ENCODE assay signal across 12 cellular contexts in genomic region chr14:105479438-105480164, GRCh38. TPM values are rescaled to one million over a fixed set of nuclear protein-coding genes. Genes with fewer than 3 reads are reported as not detected.
A peak's percentile ranks its signal among the peaks of the same experiment; 100 is the strongest.
DNase-seq lines count a peak whose midpoint lies in the region; ATAC-seq, FAIRE-seq and TF ChIP-seq lines count a peak whose summit lies in the region.
"Had no signal": no experiment of that assay in that cellular context is flagged by ENCODE, and none has a peak within 500 bp of the region (broad histone marks: within the 10 kb centered on the region; RNA-seq: fewer than 3 reads in every experiment).

No MANE protein-coding gene starts in this region.

- H3K36me3 ChIP-seq in HepG2 (replicated peaks in 1 of 2; ENCODE audit: control insufficient read depth in 1 of 2, insufficient read depth in 2 of 2, low read length in 2 of 2) = no peaks in the 10 kb centered on the region
- no peaks in the 10 kb centered on the region for H3K36me3 ChIP-seq in right lobe of liver
- H3K36me3 ChIP-seq in lower lobe of right lung = peaks cover 14% of the 10 kb centered on the region
- H3K36me3 ChIP-seq in OCI-LY7 (ENCODE audit: insufficient read depth, low read length) = no peaks in the 10 kb centered on the region

- CTCF ChIA-PET in HepG2 (lab: Yijun Ruan, JAX; ENCODE audit: low intra/inter-chr PET ratio, low total read pairs) (no interaction called here), OCI-LY7 (lab: Charles Lee; ENCODE audit: unreplicated experiment) (no interaction called here)

- no peak for TF ChIP-seq CTCF in HepG2 (CRISPR knock-in tag; IDR thresholded peaks at IDR 0.05)
- no peak for TF ChIP-seq CTCF in right lobe of liver (IDR thresholded peaks at IDR 0.05)
- TF ChIP-seq CTCF in lower lobe of right lung (IDR thresholded peaks at IDR 0.05) = no peak
- no peak for TF ChIP-seq CTCF in type B pancreatic cell (conservative IDR thresholded peaks at IDR 0.05)
- TF ChIP-seq CTCF in OCI-LY7 (conservative IDR thresholded peaks at IDR 0.05; ENCODE audit: low read length) = no peak

- no peak for FAIRE-seq in HepG2 (lab: Jason Lieb, UNC)
- no peak for FAIRE-seq in RCC 7860 (lab: Jason Lieb, UNC)
- FAIRE-seq: HTR-8/SVneo had no signal

- POLR2A ChIA-PET in HepG2 (lab: Yijun Ruan, JAX) (no interaction called here), OCI-LY7 (lab: Charles Lee) (no interaction called here)

- intact Hi-C loops in HepG2 (cut with micrococcal nuclease; ENCODE audit: unreplicated experiment) (loop anchor here (2.0 kb wide), 1 partner anchor 49 kb away; no protein-coding TSS in a partner anchor), right lobe of liver (cut with DNase I) (no loop called here), lower lobe of right lung (cut with DNase I) (no loop called here), OCI-LY7 (cut with micrococcal nuclease; ENCODE audit: unreplicated experiment) (loop anchor here (2.0 kb wide), 1 partner anchor 109 kb away; no protein-coding TSS in a partner anchor)

- H3K4me2 ChIP-seq in HepG2 (ENCODE audit: low read depth, low read length) (no peak overlapping the region), OCI-LY7 (ENCODE audit: low read length) (no peak overlapping the region)

- H4K20me1 ChIP-seq in HepG2 (ENCODE audit: insufficient read depth, low read length) (no peaks in the 10 kb centered on the region), OCI-LY7 (ENCODE audit: insufficient read depth, low read length) (no peaks in the 10 kb centered on the region)

- H3K9me3 ChIP-seq in HepG2 (ENCODE audit: low read length) = no peaks in the 10 kb centered on the region
- H3K9me3 ChIP-seq in right lobe of liver = no peaks in the 10 kb centered on the region
- no peaks in the 10 kb centered on the region for H3K9me3 ChIP-seq in T-helper 17 cell (ENCODE audit: control insufficient read depth, low read length, poor library complexity, severe bottlenecking)
- no peaks in the 10 kb centered on the region for H3K9me3 ChIP-seq in lower lobe of right lung
- H3K9me3 ChIP-seq in OCI-LY7 (ENCODE audit: low read length) = no peaks in the 10 kb centered on the region

- no TSS peak for BruUV-seq in HepG2 (replicated peaks; lab: Mats Ljungman, UMichigan)
- BruUV-seq in OCI-LY7 (replicated peaks; lab: Mats Ljungman, UMichigan) = no TSS peak

- DNase-seq in HepG2 (ENCODE audit: low spot score) (no peak), right lobe of liver (no peak), T-helper 17 cell (peak in 1 of 3 donors; percentile 17), lower lobe of right lung (no peak), type B pancreatic cell (ENCODE audit: extremely low spot score, unreplicated experiment) (no peak), OCI-LY7 (ENCODE audit: low spot score) (no peak), RCC 7860 (ENCODE audit: low spot score) (no peak), NCI-H82 treated with DMSO at 0.1 percent for 48 hours (lab: John Stamatoyannopoulos, UW; ENCODE audit: unreplicated experiment) (no peak)
- DNase-seq: activated CD8-positive, alpha-beta memory T cell treated with anti-CD3 and anti-CD28 coated beads, Interleukin-2, amount 50 U/mL, for 48 hours; COR-L47 had no signal

- peak overlapping the region; percentile 99 for H3K27ac Mint-ChIP-seq in T-helper 17 cell
- H3K27ac Mint-ChIP-seq in type B pancreatic cell = peak overlapping the region; percentile 77
- H3K27ac Mint-ChIP-seq: T-helper 1 cell treated with Interleukin-12 subunit alpha and Interleukin-12 subunit beta and Interleukin-4 antibody, amounts not matched to agents 30 μg/mL and 1 μg/mL, for 36 hours had no signal

- ATAC-seq in HepG2 = no peak
- no peak for ATAC-seq in right lobe of liver
- no peak for ATAC-seq in T-helper 17 cell
- no peak for ATAC-seq in lower lobe of right lung

- H3K79me2 ChIP-seq in HepG2 (ENCODE audit: insufficient read depth, low read length) (no peaks in the 10 kb centered on the region), OCI-LY7 (ENCODE audit: insufficient read depth, low read depth, low read length) (no peaks in the 10 kb centered on the region)

- H3K27me3 ChIP-seq in HepG2 (ENCODE audit: control insufficient read depth in 1 of 2, insufficient read depth in 2 of 2, low read length in 2 of 2) = peaks cover 2 to 24% of the 10 kb centered on the region in 2 experiments; a peak in 4 of 5 replicates
- no peaks in the 10 kb centered on the region for H3K27me3 ChIP-seq in right lobe of liver
- peaks cover 7% of the 10 kb centered on the region for H3K27me3 ChIP-seq in lower lobe of right lung (ENCODE audit: low read depth)

- H2AFZ ChIP-seq in HepG2 (ENCODE audit: low read length) = no peak overlapping the region
- no peak overlapping the region for H2AFZ ChIP-seq in OCI-LY7 (ENCODE audit: low read length)

- H3K4me3 ChIP-seq in HepG2 (replicated peaks in 1 of 3; ENCODE audit: insufficient read depth in 1 of 3, low read depth in 2 of 3, low read length in 3 of 3) (no peak overlapping the region), right lobe of liver (no peak overlapping the region), lower lobe of right lung (no peak overlapping the region), OCI-LY7 (ENCODE audit: low read depth, low read length, poor library complexity, severe bottlenecking) (no peak overlapping the region)

- H3K4me3 Mint-ChIP-seq in T-helper 17 cell = peak overlapping the region; percentile 73
- peak overlapping the region; percentile 55 for H3K4me3 Mint-ChIP-seq in type B pancreatic cell
- H3K4me3 Mint-ChIP-seq: T-helper 1 cell treated with Interleukin-12 subunit alpha and Interleukin-12 subunit beta and Interleukin-4 antibody, amounts not matched to agents 30 μg/mL and 1 μg/mL, for 36 hours had no signal

- no peaks in the 10 kb centered on the region for H3K9me3 Mint-ChIP-seq in type B pancreatic cell
- H3K9me3 Mint-ChIP-seq: T-helper 1 cell treated with Interleukin-12 subunit alpha and Interleukin-12 subunit beta and Interleukin-4 antibody, amounts not matched to agents 30 μg/mL and 1 μg/mL, for 36 hours had no signal

- H3K4me1 ChIP-seq in HepG2 (ENCODE audit: insufficient read depth, low read length) = peaks cover 58% of the 10 kb centered on the region
- peaks cover 0 to 46% (median 24%) of the 10 kb centered on the region in 4 donors for H3K4me1 ChIP-seq in right lobe of liver
- H3K4me1 ChIP-seq in lower lobe of right lung = peaks cover 76% of the 10 kb centered on the region
- peaks cover 15% of the 10 kb centered on the region for H3K4me1 ChIP-seq in OCI-LY7 (ENCODE audit: insufficient read depth, low read length, poor library complexity, severe bottlenecking)

- H3K27me3 Mint-ChIP-seq in T-helper 17 cell = no peaks in the 10 kb centered on the region
- peaks cover 33% of the 10 kb centered on the region for H3K27me3 Mint-ChIP-seq in type B pancreatic cell

- TF ChIP-seq POLR2A in HepG2 (IDR thresholded peaks at IDR 0.05; ENCODE audit: insufficient read depth in 1 of 2, low read depth in 2 of 2, low read length in 2 of 2) (no peak), right lobe of liver (IDR thresholded peaks at IDR 0.05) (no peak)

- H3K9me2 ChIP-seq in OCI-LY7 (ENCODE audit: insufficient read depth, low read length) = no peaks in the 10 kb centered on the region

- no peak for TF ChIP-seq RAD21 in HepG2 (CRISPR knock-in tag; IDR thresholded peaks at IDR 0.05)

- H3K27ac ChIP-seq in HepG2 (ENCODE audit: extremely low read length, insufficient read depth, low read length) = no peak overlapping the region
- H3K27ac ChIP-seq in right lobe of liver = no peak overlapping the region
- peak overlapping the region; percentile 99 for H3K27ac ChIP-seq in lower lobe of right lung
- no peak overlapping the region for H3K27ac ChIP-seq in OCI-LY7 (ENCODE audit: low read depth, low read length, poor library complexity, severe bottlenecking)

- TF ChIP-seq EP300 in HepG2 (IDR thresholded peaks at IDR 0.05; ENCODE audit: low read depth in 2 of 2, low read length in 2 of 2) (no peak), HepG2 (CRISPR knock-in tag; IDR thresholded peaks at IDR 0.05; ENCODE audit: borderline replicate concordance) (no peak)

- no peak overlapping the region for H3K9ac ChIP-seq in HepG2 (ENCODE audit: insufficient read depth, low read depth, low read length)

- H3K4me1 Mint-ChIP-seq in T-helper 17 cell (peaks cover 35% of the 10 kb centered on the region), type B pancreatic cell (ENCODE audit: unreplicated experiment) (peaks cover 16% of the 10 kb centered on the region)

- in situ Hi-C loops in HepG2 (cut with HindIII; ENCODE audit: extremely low pct_ligation_motif_present, low pct_unique_long_range_greater_than_20kb) = no loop called here

- H3K36me3 Mint-ChIP-seq in T-helper 17 cell (ENCODE audit: low read depth) (peaks cover 2% of the 10 kb centered on the region), type B pancreatic cell (no peaks in the 10 kb centered on the region)

- 92% methylated on average over 22 of the region's 34 CpGs for WGBS in HepG2 (ENCODE audit: low lambda C conversion rate)
- 52% methylated on average over 14 of the region's 34 CpGs for WGBS in right lobe of liver (ENCODE audit: insufficient coverage, low coverage, low lambda C conversion rate, missing lambda C conversion rate)

RNA-seq across cellular contexts. Expression of gene CRIP2, which starts 5.0 kb away (rescaled TPM):
- total RNA-seq in HepG2 (2016; rRNA removed; fragmentation: Illumina TruSeq; extraction: Trizol) (32.1 and 37.9 TPM in 2 replicates), right lobe of liver (10 to 100 TPM; 11.2 to 50.0 (median 27.5) TPM), T-helper 17 cell (10 to 100 TPM; 51.6 to 58.8 TPM), lower lobe of right lung (143 TPM), type B pancreatic cell (ENCODE audit: low replicate concordance) (11.2 and 20.3 TPM in 2 replicates), OCI-LY7 (2022) (not detected in 2 replicates)
- total RNA-seq in HepG2 (2016; cell fraction: cytosol; rRNA removed; fragmentation: Illumina TruSeq; extraction: Trizol; ENCODE audit: low read depth) = 22.2 and 30.3 TPM in 2 replicates
- 29.1 and 37.9 TPM in 2 replicates for total RNA-seq in HepG2 (2016; cell fraction: insoluble cytoplasmic fraction; rRNA removed; fragmentation: Illumina TruSeq; extraction: Trizol)
- total RNA-seq in HepG2 (2016; cell fraction: membrane; rRNA removed; fragmentation: Illumina TruSeq; extraction: Trizol) = 30.8 and 36.2 TPM in 2 replicates
- 14.7 and 15.4 TPM in 2 replicates for total RNA-seq in HepG2 (2016; cell fraction: nucleus; rRNA removed; fragmentation: Illumina TruSeq; extraction: Trizol)
- polyA plus RNA-seq in HepG2 (2011; rRNA removed) = 18.0 and 31.6 TPM in 2 replicates
- polyA plus RNA-seq in HepG2 (2011; cell fraction: cytosol; rRNA removed) = 18.1 and 57.4 TPM in 2 replicates
- 37.9 and 74.0 TPM in 2 replicates for polyA plus RNA-seq in HepG2 (2011; cell fraction: nucleus; rRNA removed)
- polyA plus RNA-seq in HepG2 (2012) = 3.6 and 7.4 TPM in 2 replicates
- 34.0 and 41.4 TPM in 2 replicates for polyA plus RNA-seq in HepG2 (2016; cell fraction: cytosol; fragmentation: Illumina TruSeq; extraction: Trizol; ENCODE audit: low read depth)
- 44.2 and 51.5 TPM in 2 replicates for polyA plus RNA-seq in HepG2 (2016; cell fraction: insoluble cytoplasmic fraction; fragmentation: Illumina TruSeq; extraction: Trizol; ENCODE audit: low read depth)
- 41.2 and 43.7 TPM in 2 replicates for polyA plus RNA-seq in HepG2 (2016; cell fraction: membrane; fragmentation: Illumina TruSeq; extraction: Trizol; ENCODE audit: low read depth)
- polyA plus RNA-seq in HepG2 (2016; cell fraction: nucleus; fragmentation: Illumina TruSeq; extraction: Trizol; ENCODE audit: insufficient read depth, low read depth) = 39.7 and 41.0 TPM in 2 replicates
- polyA minus RNA-seq in HepG2 (2011; rRNA and poly(A)+ RNA removed; ENCODE audit: low replicate concordance) = 21.4 and 23.6 TPM in 2 replicates
- 8.4 and 15.7 TPM in 2 replicates for polyA minus RNA-seq in HepG2 (2011; cell fraction: cytosol; rRNA and poly(A)+ RNA removed)
- polyA minus RNA-seq in HepG2 (2011; cell fraction: nucleus; rRNA and poly(A)+ RNA removed) = 2.2 and 7.5 TPM in 2 replicates
- total RNA-seq in OCI-LY7 (2014; rRNA removed; shearing (Covaris generic)) = not detected in 2 replicates

RNA-seq across cellular contexts. Expression of gene CRIP1, which starts 7.1 kb away (rescaled TPM):
- 53.9 and 59.7 TPM in 2 replicates for total RNA-seq in HepG2 (2016; rRNA removed; fragmentation: Illumina TruSeq; extraction: Trizol)
- total RNA-seq in HepG2 (2016; cell fraction: cytosol; rRNA removed; fragmentation: Illumina TruSeq; extraction: Trizol; ENCODE audit: low read depth) = 18.2 and 27.4 TPM in 2 replicates
- 53.1 and 55.2 TPM in 2 replicates for total RNA-seq in HepG2 (2016; cell fraction: insoluble cytoplasmic fraction; rRNA removed; fragmentation: Illumina TruSeq; extraction: Trizol)
- total RNA-seq in HepG2 (2016; cell fraction: membrane; rRNA removed; fragmentation: Illumina TruSeq; extraction: Trizol) = 23.1 and 27.8 TPM in 2 replicates
- total RNA-seq in HepG2 (2016; cell fraction: nucleus; rRNA removed; fragmentation: Illumina TruSeq; extraction: Trizol) = 25.3 and 26.5 TPM in 2 replicates
- 59.5 and 62.2 TPM in 2 replicates for polyA plus RNA-seq in HepG2 (2011; rRNA removed)
- 27.8 and 82.6 TPM in 2 replicates for polyA plus RNA-seq in HepG2 (2011; cell fraction: cytosol; rRNA removed)
- polyA plus RNA-seq in HepG2 (2011; cell fraction: nucleus; rRNA removed) = 47.3 and 55.5 TPM in 2 replicates
- 46.4 and 49.2 TPM in 2 replicates for polyA plus RNA-seq in HepG2 (2012)
- polyA plus RNA-seq in HepG2 (2016; cell fraction: cytosol; fragmentation: Illumina TruSeq; extraction: Trizol; ENCODE audit: low read depth) = 85.4 and 115 TPM in 2 replicates
- polyA plus RNA-seq in HepG2 (2016; cell fraction: insoluble cytoplasmic fraction; fragmentation: Illumina TruSeq; extraction: Trizol; ENCODE audit: low read depth) = 142 and 159 TPM in 2 replicates
- 67.3 and 82.2 TPM in 2 replicates for polyA plus RNA-seq in HepG2 (2016; cell fraction: membrane; fragmentation: Illumina TruSeq; extraction: Trizol; ENCODE audit: low read depth)
- polyA plus RNA-seq in HepG2 (2016; cell fraction: nucleus; fragmentation: Illumina TruSeq; extraction: Trizol; ENCODE audit: insufficient read depth, low read depth) = 136 and 137 TPM in 2 replicates
- polyA minus RNA-seq in HepG2 (2011; rRNA and poly(A)+ RNA removed; ENCODE audit: low replicate concordance) = 24.8 and 136 TPM in 2 replicates
- polyA minus RNA-seq in HepG2 (2011; cell fraction: cytosol; rRNA and poly(A)+ RNA removed) = 20.6 and 28.4 TPM in 2 replicates
- 4.7 and 11.8 TPM in 2 replicates for polyA minus RNA-seq in HepG2 (2011; cell fraction: nucleus; rRNA and poly(A)+ RNA removed)
- 1 to 10 TPM in 5 of 6 experiments, under 1 TPM in 1; 0.79 to 5.4 (median 2.7) TPM for total RNA-seq in right lobe of liver
- total RNA-seq in T-helper 17 cell = 100 to 1,000 TPM; 451 to 842 TPM
- 237 TPM for total RNA-seq in lower lobe of right lung
- 5.1 and 15.4 TPM in 2 replicates for total RNA-seq in type B pancreatic cell (ENCODE audit: low replicate concordance)
- total RNA-seq in OCI-LY7 (2014; rRNA removed; shearing (Covaris generic)) = 4.1 and 4.6 TPM in 2 replicates
- 1.5 TPM in 1 of 2 replicates, not detected in the other for total RNA-seq in OCI-LY7 (2022)

RNA-seq across cellular contexts. Expression of gene TEDC1, which starts 11.4 kb away (rescaled TPM):
- 20.7 and 27.4 TPM in 2 replicates for total RNA-seq in HepG2 (2016; rRNA removed; fragmentation: Illumina TruSeq; extraction: Trizol)
- 9.2 and 10.3 TPM in 2 replicates for total RNA-seq in HepG2 (2016; cell fraction: cytosol; rRNA removed; fragmentation: Illumina TruSeq; extraction: Trizol; ENCODE audit: low read depth)
- 21.2 and 28.4 TPM in 2 replicates for total RNA-seq in HepG2 (2016; cell fraction: insoluble cytoplasmic fraction; rRNA removed; fragmentation: Illumina TruSeq; extraction: Trizol)
- 12.9 and 13.8 TPM in 2 replicates for total RNA-seq in HepG2 (2016; cell fraction: membrane; rRNA removed; fragmentation: Illumina TruSeq; extraction: Trizol)
- 15.9 and 16.8 TPM in 2 replicates for total RNA-seq in HepG2 (2016; cell fraction: nucleus; rRNA removed; fragmentation: Illumina TruSeq; extraction: Trizol)
- 5.7 and 7.3 TPM in 2 replicates for polyA plus RNA-seq in HepG2 (2011; rRNA removed)
- polyA plus RNA-seq in HepG2 (2011; cell fraction: cytosol; rRNA removed) = 4.1 and 10.9 TPM in 2 replicates
- polyA plus RNA-seq in HepG2 (2011; cell fraction: nucleus; rRNA removed) = 20.8 and 27.4 TPM in 2 replicates
- 4.5 and 5.0 TPM in 2 replicates for polyA plus RNA-seq in HepG2 (2012)
- 5.8 and 6.5 TPM in 2 replicates for polyA plus RNA-seq in HepG2 (2016; cell fraction: cytosol; fragmentation: Illumina TruSeq; extraction: Trizol; ENCODE audit: low read depth)
- 20.9 and 21.6 TPM in 2 replicates for polyA plus RNA-seq in HepG2 (2016; cell fraction: insoluble cytoplasmic fraction; fragmentation: Illumina TruSeq; extraction: Trizol; ENCODE audit: low read depth)
- polyA plus RNA-seq in HepG2 (2016; cell fraction: membrane; fragmentation: Illumina TruSeq; extraction: Trizol; ENCODE audit: low read depth) = 9.6 and 10.0 TPM in 2 replicates
- polyA plus RNA-seq in HepG2 (2016; cell fraction: nucleus; fragmentation: Illumina TruSeq; extraction: Trizol; ENCODE audit: insufficient read depth, low read depth) = 36.1 and 37.5 TPM in 2 replicates
- 12.1 and 23.1 TPM in 2 replicates for polyA minus RNA-seq in HepG2 (2011; rRNA and poly(A)+ RNA removed; ENCODE audit: low replicate concordance)
- polyA minus RNA-seq in HepG2 (2011; cell fraction: cytosol; rRNA and poly(A)+ RNA removed) = 2.8 and 5.5 TPM in 2 replicates
- polyA minus RNA-seq in HepG2 (2011; cell fraction: nucleus; rRNA and poly(A)+ RNA removed) = 7.3 and 9.0 TPM in 2 replicates
- 1 to 10 TPM; 2.2 to 8.1 (median 3.9) TPM for total RNA-seq in right lobe of liver
- total RNA-seq in T-helper 17 cell = 100 to 1,000 TPM; 141 to 361 TPM
- total RNA-seq in lower lobe of right lung = 10.6 TPM
- 11.9 and 22.1 TPM in 2 replicates for total RNA-seq in type B pancreatic cell (ENCODE audit: low replicate concordance)
- 53.2 and 57.4 TPM in 2 replicates for total RNA-seq in OCI-LY7 (2014; rRNA removed; shearing (Covaris generic))
- 55.8 and 58.0 TPM in 2 replicates for total RNA-seq in OCI-LY7 (2022)

RNA-seq across cellular contexts. Expression of gene TMEM121, which starts 46.8 kb away (rescaled TPM):
- total RNA-seq in HepG2 (2016; rRNA removed; fragmentation: Illumina TruSeq; extraction: Trizol) (10.8 and 19.0 TPM in 2 replicates), right lobe of liver (1 to 10 TPM in 5 of 6 experiments, under 1 TPM in 1; 0.74 to 3.2 (median 2.2) TPM), T-helper 17 cell (1 to 10 TPM in 1 of 2 donors, under 1 TPM in 1; 0.85 to 2.6 TPM), lower lobe of right lung (3.0 TPM), type B pancreatic cell (ENCODE audit: low replicate concordance) (1.4 and 5.5 TPM in 2 replicates), OCI-LY7 (2022) (0.21 and 0.31 TPM in 2 replicates)
- total RNA-seq in HepG2 (2016; cell fraction: cytosol; rRNA removed; fragmentation: Illumina TruSeq; extraction: Trizol; ENCODE audit: low read depth) = 11.9 and 15.2 TPM in 2 replicates
- total RNA-seq in HepG2 (2016; cell fraction: insoluble cytoplasmic fraction; rRNA removed; fragmentation: Illumina TruSeq; extraction: Trizol) = 12.1 and 17.9 TPM in 2 replicates
- total RNA-seq in HepG2 (2016; cell fraction: membrane; rRNA removed; fragmentation: Illumina TruSeq; extraction: Trizol) = 21.1 and 26.4 TPM in 2 replicates
- 8.8 and 9.1 TPM in 2 replicates for total RNA-seq in HepG2 (2016; cell fraction: nucleus; rRNA removed; fragmentation: Illumina TruSeq; extraction: Trizol)
- 6.6 and 10.9 TPM in 2 replicates for polyA plus RNA-seq in HepG2 (2011; rRNA removed)
- polyA plus RNA-seq in HepG2 (2011; cell fraction: cytosol; rRNA removed) = 11.8 and 25.5 TPM in 2 replicates
- polyA plus RNA-seq in HepG2 (2011; cell fraction: nucleus; rRNA removed) = 16.5 and 16.6 TPM in 2 replicates
- polyA plus RNA-seq in HepG2 (2012) = 4.0 and 4.3 TPM in 2 replicates
- polyA plus RNA-seq in HepG2 (2016; cell fraction: cytosol; fragmentation: Illumina TruSeq; extraction: Trizol; ENCODE audit: low read depth) = 8.8 and 9.5 TPM in 2 replicates
- 8.7 and 9.4 TPM in 2 replicates for polyA plus RNA-seq in HepG2 (2016; cell fraction: insoluble cytoplasmic fraction; fragmentation: Illumina TruSeq; extraction: Trizol; ENCODE audit: low read depth)
- polyA plus RNA-seq in HepG2 (2016; cell fraction: membrane; fragmentation: Illumina TruSeq; extraction: Trizol; ENCODE audit: low read depth) = 13.5 TPM in 2 replicates
- polyA plus RNA-seq in HepG2 (2016; cell fraction: nucleus; fragmentation: Illumina TruSeq; extraction: Trizol; ENCODE audit: insufficient read depth, low read depth) = 12.3 and 13.5 TPM in 2 replicates
- polyA minus RNA-seq in HepG2 (2011; rRNA and poly(A)+ RNA removed; ENCODE audit: low replicate concordance) = 0.82 and 39.5 TPM in 2 replicates
- 12.8 and 13.8 TPM in 2 replicates for polyA minus RNA-seq in HepG2 (2011; cell fraction: cytosol; rRNA and poly(A)+ RNA removed)
- polyA minus RNA-seq in HepG2 (2011; cell fraction: nucleus; rRNA and poly(A)+ RNA removed) = 4.1 and 4.5 TPM in 2 replicates
- total RNA-seq in OCI-LY7 (2014; rRNA removed; shearing (Covaris generic)) = 0.25 and 0.70 TPM in 2 replicates

RNA-seq across cellular contexts. Expression of gene MTA1, which starts 60.0 kb away (rescaled TPM):
- 19.1 and 35.2 TPM in 2 replicates for total RNA-seq in HepG2 (2016; rRNA removed; fragmentation: Illumina TruSeq; extraction: Trizol)
- total RNA-seq in HepG2 (2016; cell fraction: cytosol; rRNA removed; fragmentation: Illumina TruSeq; extraction: Trizol; ENCODE audit: low read depth) = 56.8 and 63.0 TPM in 2 replicates
- 14.0 and 38.5 TPM in 2 replicates for total RNA-seq in HepG2 (2016; cell fraction: insoluble cytoplasmic fraction; rRNA removed; fragmentation: Illumina TruSeq; extraction: Trizol)
- 52.7 and 56.0 TPM in 2 replicates for total RNA-seq in HepG2 (2016; cell fraction: membrane; rRNA removed; fragmentation: Illumina TruSeq; extraction: Trizol)
- 47.2 and 51.4 TPM in 2 replicates for total RNA-seq in HepG2 (2016; cell fraction: nucleus; rRNA removed; fragmentation: Illumina TruSeq; extraction: Trizol)
- polyA plus RNA-seq in HepG2 (2011; rRNA removed) = 85.7 and 85.8 TPM in 2 replicates
- 39.0 and 48.4 TPM in 2 replicates for polyA plus RNA-seq in HepG2 (2011; cell fraction: cytosol; rRNA removed)
- polyA plus RNA-seq in HepG2 (2011; cell fraction: nucleus; rRNA removed) = 409 and 581 TPM in 2 replicates
- 58.3 and 62.1 TPM in 2 replicates for polyA plus RNA-seq in HepG2 (2012)
- polyA plus RNA-seq in HepG2 (2016; cell fraction: cytosol; fragmentation: Illumina TruSeq; extraction: Trizol; ENCODE audit: low read depth) = 51.1 and 53.5 TPM in 2 replicates
- polyA plus RNA-seq in HepG2 (2016; cell fraction: insoluble cytoplasmic fraction; fragmentation: Illumina TruSeq; extraction: Trizol; ENCODE audit: low read depth) = 36.2 and 45.8 TPM in 2 replicates
- polyA plus RNA-seq in HepG2 (2016; cell fraction: membrane; fragmentation: Illumina TruSeq; extraction: Trizol; ENCODE audit: low read depth) = 82.4 and 89.9 TPM in 2 replicates
- 244 and 255 TPM in 2 replicates for polyA plus RNA-seq in HepG2 (2016; cell fraction: nucleus; fragmentation: Illumina TruSeq; extraction: Trizol; ENCODE audit: insufficient read depth, low read depth)
- 53.3 and 73.7 TPM in 2 replicates for polyA minus RNA-seq in HepG2 (2011; rRNA and poly(A)+ RNA removed; ENCODE audit: low replicate concordance)
- 58.3 and 59.6 TPM in 2 replicates for polyA minus RNA-seq in HepG2 (2011; cell fraction: cytosol; rRNA and poly(A)+ RNA removed)
- 88.5 and 90.4 TPM in 2 replicates for polyA minus RNA-seq in HepG2 (2011; cell fraction: nucleus; rRNA and poly(A)+ RNA removed)
- 10 to 100 TPM; 18.6 to 45.1 (median 29.2) TPM for total RNA-seq in right lobe of liver
- 10 to 100 TPM; 99.0 to 99.7 TPM for total RNA-seq in T-helper 17 cell
- 69.7 TPM for total RNA-seq in lower lobe of right lung
- total RNA-seq in type B pancreatic cell (ENCODE audit: low replicate concordance) = 113 and 194 TPM in 2 replicates
- total RNA-seq in OCI-LY7 (2014; rRNA removed; shearing (Covaris generic)) = 92.3 and 103 TPM in 2 replicates
- 217 and 220 TPM in 2 replicates for total RNA-seq in OCI-LY7 (2022)

Comparison
In these comparisons a context has a peak if more than half of its experiments do, and no peak if none do; other contexts are left out.
1. intact Hi-C loops: an anchor here in HepG2 (2.0 kb wide) and OCI-LY7 (2.0 kb wide); none called in right lobe of liver and lower lobe of right lung.
2. RNA of gene CRIP2, which starts 5.0 kb away (total RNA-seq): 143 TPM in lower lobe of right lung (single experiment), 51.6 to 58.8 TPM in T-helper 17 cell, 14.7 to 37.9 TPM in HepG2, 11.2 to 50.0 TPM in right lobe of liver and 11.2 to 20.3 TPM in type B pancreatic cell; not detected in OCI-LY7; every median in the first group is over 10 times any median in the second.